13 cellular contexts compared by ENCODE assay signal in genomic region chr7:100098913-100099312, GRCh38. TPM values are rescaled to one million over a fixed set of nuclear protein-coding genes. Genes with fewer than 3 reads are reported as not detected.
DNase-seq lines count a peak whose midpoint lies in the region; ATAC-seq, FAIRE-seq and TF ChIP-seq lines count a peak whose summit lies in the region.
"Had no signal": no experiment of that assay in that cellular context is flagged by ENCODE, and none has a peak within 500 bp of the region (broad histone marks: within the 10 kb centered on the region; RNA-seq: fewer than 3 reads in every experiment).

No MANE protein-coding gene starts in this region.

- H3K4me1 Mint-ChIP-seq in CD4-positive, CD25-positive, alpha-beta regulatory T cell = peaks cover 0 to 55% (median 26%) of the 10 kb centered on the region in 4 donors
- H3K4me1 Mint-ChIP-seq in HFFc6 (ENCODE audit: low read depth) (peaks cover 51% of the 10 kb centered on the region), nephron progenitor cell (peaks cover 64% of the 10 kb centered on the region)

- no peak for FAIRE-seq in K562 (lab: Jason Lieb, UNC)

- no peak for TF ChIP-seq EP300 in K562 (IDR thresholded peaks at IDR 0.05; ENCODE audit: low read length)

- H3K27me3 Mint-ChIP-seq in CD4-positive, CD25-positive, alpha-beta regulatory T cell = peaks cover 15% of the 10 kb centered on the region
- H3K27me3 Mint-ChIP-seq in HFFc6 (ENCODE audit: insufficient read depth) (peaks cover 2% of the 10 kb centered on the region), nephron progenitor cell (ENCODE audit: low read depth, poor library complexity) (peaks cover 10% of the 10 kb centered on the region)

- peak overlapping the region; percentile 73 to 99 (median 95) for H3K4me3 Mint-ChIP-seq in CD4-positive, CD25-positive, alpha-beta regulatory T cell
- H3K4me3 Mint-ChIP-seq in HFFc6 (peak overlapping the region; percentile 90), nephron progenitor cell (peak overlapping the region; percentile 97)

- H3K9me1 ChIP-seq in K562 (ENCODE audit: control insufficient read depth, insufficient read depth, low read length) = peaks cover 3% of the 10 kb centered on the region

- no peak for ATAC-seq in CD4-positive, CD25-positive, alpha-beta regulatory T cell (ENCODE audit: low read depth in 2 of 2)
- ATAC-seq in K562 (no peak), HG02885 (IDR thresholded peaks at IDR 0.05; ENCODE audit: poor library complexity, unreplicated experiment) (no peak)

- H3K9me3 Mint-ChIP-seq in CD4-positive, CD25-positive, alpha-beta regulatory T cell = peaks cover 0 to 2% (median 0%) of the 10 kb centered on the region in 7 donors
- no peaks in the 10 kb centered on the region for H3K9me3 Mint-ChIP-seq in HFFc6
- H3K9me3 Mint-ChIP-seq in nephron progenitor cell = no peaks in the 10 kb centered on the region

- CTCF ChIA-PET in K562 (lab: Yijun Ruan, JAX; ENCODE audit: low intra/inter-chr PET ratio) = no interaction called here

- peaks cover 40% of the 10 kb centered on the region for H3K36me3 Mint-ChIP-seq in CD4-positive, CD25-positive, alpha-beta regulatory T cell
- H3K36me3 Mint-ChIP-seq in HFFc6 (ENCODE audit: low read depth) (peaks cover 58% of the 10 kb centered on the region), nephron progenitor cell (ENCODE audit: low read depth) (peaks cover 68% of the 10 kb centered on the region)

- H4K20me1 ChIP-seq in K562 (replicated peaks; ENCODE audit: control insufficient read depth, insufficient read depth, low read length) = peaks cover 40% of the 10 kb centered on the region

- H3K9me3 ChIP-seq in CD4-positive, CD25-positive, alpha-beta regulatory T cell (ENCODE audit: control insufficient read depth in 2 of 2, low read length in 2 of 2) = no peaks in the 10 kb centered on the region
- no peaks in the 10 kb centered on the region for H3K9me3 ChIP-seq in K562 (replicated peaks; ENCODE audit: control insufficient read depth, insufficient read depth, low read depth, low read length)
- H3K9me3 ChIP-seq: sigmoid colon had no signal

- H3K27me3 ChIP-seq in CD4-positive, CD25-positive, alpha-beta regulatory T cell (ENCODE audit: control insufficient read depth, insufficient read depth, low read length) = no peaks in the 10 kb centered on the region
- no peaks in the 10 kb centered on the region for H3K27me3 ChIP-seq in K562 (ENCODE audit: control insufficient read depth in 2 of 2, insufficient read depth in 2 of 2, low read length in 2 of 2)
- H3K27me3 ChIP-seq: sigmoid colon had no signal

- POLR2A ChIA-PET in K562 (lab: Yijun Ruan, JAX) = interaction anchor here (1.1 to 4.6 kb wide), 3 partner anchors 9 to 18 kb away, joined by 4 to 115 read pairs (median 4); partner anchors contain the start of gene COPS6

- TF ChIP-seq RAD21 in K562 (CRISPR knock-in tag; conservative IDR thresholded peaks at IDR 0.05 in 1 of 2, IDR thresholded peaks at IDR 0.05 in 1 of 2) = no peak

- in situ Hi-C loops in K562 (cut with MboI) = no loop called here

- intact Hi-C loops in K562 (cut with micrococcal nuclease) = no loop called here

- TF ChIP-seq CTCF in HFFc6 (IDR thresholded peaks at IDR 0.05) (no peak), K562 (IDR thresholded peaks at IDR 0.05 in 2 of 3, conservative IDR thresholded peaks at IDR 0.05 in 1 of 3; ENCODE audit: insufficient read depth in 2 of 3, low read depth in 1 of 3, low read length in 3 of 3) (no peak), nephron progenitor cell (IDR thresholded peaks at IDR 0.05) (no peak)

- no peak overlapping the region for H3K4me2 ChIP-seq in K562 (ENCODE audit: insufficient read depth, low read length)

- H3K4me1 ChIP-seq in CD4-positive, CD25-positive, alpha-beta regulatory T cell (ENCODE audit: control insufficient read depth, insufficient read depth, low read length, poor library complexity, severe bottlenecking) = peaks cover 29% of the 10 kb centered on the region
- peaks cover 9 to 41% of the 10 kb centered on the region in 2 experiments; a peak in 4 of 5 replicates for H3K4me1 ChIP-seq in K562 (replicated peaks in 1 of 2; ENCODE audit: control insufficient read depth in 2 of 2, insufficient read depth in 2 of 2, low read length in 2 of 2)

- peak overlapping the region in 1 of 2 experiments; percentile 7; a peak in 1 of 4 replicates for H3K9ac ChIP-seq in K562 (ENCODE audit: insufficient read depth in 1 of 2, low read depth in 2 of 2, low read length in 2 of 2)

- no peak overlapping the region for H3K27ac ChIP-seq in CD4-positive, CD25-positive, alpha-beta regulatory T cell (ENCODE audit: insufficient read depth, low read length, poor library complexity, severe bottlenecking)
- no peak overlapping the region for H3K27ac ChIP-seq in K562 (ENCODE audit: extremely low read depth, low read depth, low read length)

- 94% methylated on average over 10 of the region's 10 CpGs for WGBS in K562 (ENCODE audit: insufficient coverage, low coverage, missing lambda C conversion rate)

- H3K79me2 ChIP-seq in K562 (ENCODE audit: control insufficient read depth, insufficient read depth, low read length) = peaks cover 60% of the 10 kb centered on the region

- H3K36me3 ChIP-seq in CD4-positive, CD25-positive, alpha-beta regulatory T cell (ENCODE audit: control insufficient read depth, insufficient read depth, low read length) = peaks cover 52% of the 10 kb centered on the region
- H3K36me3 ChIP-seq in K562 (ENCODE audit: control insufficient read depth, insufficient read depth, low read length) = peaks cover 74% of the 10 kb centered on the region

- TSS peak; percentile 39 for BruUV-seq in K562 (replicated peaks; lab: Mats Ljungman, UMichigan)

- H3K27ac Mint-ChIP-seq in CD4-positive, CD25-positive, alpha-beta regulatory T cell = peak overlapping the region; percentile 93 to 97 (median 94)
- H3K27ac Mint-ChIP-seq in HFFc6 (peak overlapping the region; percentile 64), nephron progenitor cell (peak overlapping the region; percentile 98)

- no peak overlapping the region for H2AFZ ChIP-seq in K562 (ENCODE audit: low read depth, low read length)

- no peak overlapping the region for H3K4me3 ChIP-seq in CD4-positive, CD25-positive, alpha-beta regulatory T cell (ENCODE audit: low read depth, low read length)
- H3K4me3 ChIP-seq in K562 = no peak overlapping the region

- no peak for TF ChIP-seq POLR2A in K562 (conservative IDR thresholded peaks at IDR 0.05)

- DNase-seq in CD4-positive, CD25-positive, alpha-beta regulatory T cell = no peak
- DNase-seq in HFFc6 = no peak
- DNase-seq in K562 (ENCODE audit: extremely low read depth in 1 of 4, low spot score in 3 of 4) = no peak
- no peak for DNase-seq in nephron progenitor cell
- no peak for DNase-seq in medulla oblongata (ENCODE audit: extremely low spot score)
- DNase-seq in NCI-H2196 (lab: John Stamatoyannopoulos, UW; ENCODE audit: unreplicated experiment) = no peak
- DNase-seq in HuH-7 (ENCODE audit: low spot score) = no peak
- DNase-seq: activated CD4-positive, alpha-beta T cell treated with anti-CD3 and anti-CD28 coated beads for 4 hours; DMS79; KBM-7; NCI-H2227 treated with DMSO at 0.1 percent for 48 hours; sigmoid colon had no signal

RNA-seq across cellular contexts. Expression of gene MCM7, which starts 2.3 kb away (rescaled TPM):
- 82.0 TPM for total RNA-seq in CD4-positive, CD25-positive, alpha-beta regulatory T cell
- 10 to 100 TPM; 31.2 to 45.2 (median 35.8) TPM for polyA plus RNA-seq in CD4-positive, CD25-positive, alpha-beta regulatory T cell
- 100 to 1,000 TPM in 5 of 6 experiments, 10 to 100 TPM in 1; 70.9 to 139 (median 124) TPM for total RNA-seq in HFFc6 (2021; fragmentation: NEBNext Ultra II Directional; extraction: Animal tissue kit (Norgen Biotek cat#: 25700))
- total RNA-seq in K562 (2011; cell fraction: chromatin; rRNA removed; ENCODE audit: low replicate concordance) = 414 and 758 TPM in 2 replicates
- total RNA-seq in K562 (2011; cell fraction: nucleolus; rRNA removed) = 463 and 497 TPM in 2 replicates
- total RNA-seq in K562 (2011; cell fraction: nucleoplasm; rRNA removed) = 263 and 349 TPM in 2 replicates
- total RNA-seq in K562 (2014; rRNA removed) (560 and 610 TPM in 2 replicates), K562 (2014; rRNA removed; fragmentation: Illumina TruSeq; extraction: Trizol) (303 and 336 TPM in 2 replicates), K562 (2015; rRNA removed; fragmentation: Illumina TruSeq; extraction: Trizol) (408 and 410 TPM in 2 replicates), K562 (2021) (588 and 616 TPM in 2 replicates)
- polyA plus RNA-seq in K562 (2011; rRNA removed) (304 and 329 TPM in 2 replicates), K562 (2014; fragmentation: Illumina TruSeq; extraction: Trizol) (437 and 491 TPM in 2 replicates), K562 (2014; fragmentation: Nextera tagmentation; extraction: Ambion mirVana) (100 to 1,000 TPM; 407 to 856 TPM), K562 (2014; rRNA removed) (488 and 513 TPM in 2 replicates)
- polyA plus RNA-seq in K562 (2011; cell fraction: cytosol; rRNA removed) = 333 and 730 TPM in 2 replicates
- polyA plus RNA-seq in K562 (2011; cell fraction: nucleus; rRNA removed) = 657 and 888 TPM in 2 replicates
- polyA plus RNA-seq in K562 (2012) = 488 and 498 TPM in 2 replicates
- polyA minus RNA-seq in K562 (2011; rRNA and poly(A)+ RNA removed) = 295 and 393 TPM in 2 replicates
- polyA minus RNA-seq in K562 (2011; cell fraction: cytosol; rRNA and poly(A)+ RNA removed) = 320 and 399 TPM in 2 replicates
- polyA minus RNA-seq in K562 (2011; cell fraction: nucleus; rRNA and poly(A)+ RNA removed) = 299 and 305 TPM in 2 replicates

RNA-seq across cellular contexts. Expression of gene AP4M1, which starts 2.5 kb away (rescaled TPM):
- total RNA-seq in CD4-positive, CD25-positive, alpha-beta regulatory T cell = 5.6 TPM
- polyA plus RNA-seq in CD4-positive, CD25-positive, alpha-beta regulatory T cell = 1 to 10 TPM; 2.6 to 6.4 (median 4.3) TPM
- total RNA-seq in HFFc6 (2021; fragmentation: NEBNext Ultra II Directional; extraction: Animal tissue kit (Norgen Biotek cat#: 25700)) = 10 to 100 TPM; 20.2 to 24.5 (median 21.9) TPM
- 35.5 and 59.8 TPM in 2 replicates for total RNA-seq in K562 (2011; cell fraction: chromatin; rRNA removed; ENCODE audit: low replicate concordance)
- 50.4 and 51.6 TPM in 2 replicates for total RNA-seq in K562 (2011; cell fraction: nucleolus; rRNA removed)
- total RNA-seq in K562 (2011; cell fraction: nucleoplasm; rRNA removed) = 26.7 and 40.9 TPM in 2 replicates
- total RNA-seq in K562 (2014; rRNA removed) = 17.4 and 30.9 TPM in 2 replicates
- total RNA-seq in K562 (2014; rRNA removed; fragmentation: Illumina TruSeq; extraction: Trizol) = 11.0 and 12.2 TPM in 2 replicates
- 11.9 and 13.5 TPM in 2 replicates for total RNA-seq in K562 (2015; rRNA removed; fragmentation: Illumina TruSeq; extraction: Trizol)
- 21.8 and 25.2 TPM in 2 replicates for total RNA-seq in K562 (2021)
- polyA plus RNA-seq in K562 (2011; rRNA removed) = 12.7 and 14.1 TPM in 2 replicates
- 14.1 and 21.2 TPM in 2 replicates for polyA plus RNA-seq in K562 (2011; cell fraction: cytosol; rRNA removed)
- 41.5 and 49.3 TPM in 2 replicates for polyA plus RNA-seq in K562 (2011; cell fraction: nucleus; rRNA removed)
- polyA plus RNA-seq in K562 (2012) = 15.8 and 27.8 TPM in 2 replicates
- 16.4 and 18.0 TPM in 2 replicates for polyA plus RNA-seq in K562 (2014; fragmentation: Illumina TruSeq; extraction: Trizol)
- polyA plus RNA-seq in K562 (2014; fragmentation: Nextera tagmentation; extraction: Ambion mirVana) = 1 to 10 TPM; 1.3 to 3.6 TPM
- polyA plus RNA-seq in K562 (2014; rRNA removed) = 15.6 and 19.6 TPM in 2 replicates
- 10.9 and 15.8 TPM in 2 replicates for polyA minus RNA-seq in K562 (2011; rRNA and poly(A)+ RNA removed)
- polyA minus RNA-seq in K562 (2011; cell fraction: cytosol; rRNA and poly(A)+ RNA removed) = 9.1 and 11.9 TPM in 2 replicates
- polyA minus RNA-seq in K562 (2011; cell fraction: nucleus; rRNA and poly(A)+ RNA removed) = 12.1 and 17.2 TPM in 2 replicates

RNA-seq across cellular contexts. Expression of gene COPS6, which starts 10.1 kb away (rescaled TPM):
- total RNA-seq in CD4-positive, CD25-positive, alpha-beta regulatory T cell = 74.4 TPM
- 100 to 1,000 TPM; 123 to 180 (median 144) TPM for polyA plus RNA-seq in CD4-positive, CD25-positive, alpha-beta regulatory T cell
- 100 to 1,000 TPM; 253 to 334 (median 302) TPM for total RNA-seq in HFFc6 (2021; fragmentation: NEBNext Ultra II Directional; extraction: Animal tissue kit (Norgen Biotek cat#: 25700))
- total RNA-seq in K562 (2011; cell fraction: chromatin; rRNA removed; ENCODE audit: low replicate concordance) = 151 and 243 TPM in 2 replicates
- total RNA-seq in K562 (2011; cell fraction: nucleolus; rRNA removed) = 132 and 134 TPM in 2 replicates
- 123 and 134 TPM in 2 replicates for total RNA-seq in K562 (2011; cell fraction: nucleoplasm; rRNA removed)
- total RNA-seq in K562 (2014; rRNA removed) (102 and 119 TPM in 2 replicates), K562 (2014; rRNA removed; fragmentation: Illumina TruSeq; extraction: Trizol) (56.4 and 64.2 TPM in 2 replicates), K562 (2015; rRNA removed; fragmentation: Illumina TruSeq; extraction: Trizol) (60.1 and 63.0 TPM in 2 replicates), K562 (2021) (168 TPM in 2 replicates)
- polyA plus RNA-seq in K562 (2011; rRNA removed) (142 and 202 TPM in 2 replicates), K562 (2014; fragmentation: Illumina TruSeq; extraction: Trizol) (176 and 194 TPM in 2 replicates), K562 (2014; fragmentation: Nextera tagmentation; extraction: Ambion mirVana) (100 to 1,000 TPM; 160 to 331 TPM), K562 (2014; rRNA removed) (212 and 232 TPM in 2 replicates)
- 161 and 249 TPM in 2 replicates for polyA plus RNA-seq in K562 (2011; cell fraction: cytosol; rRNA removed)
- polyA plus RNA-seq in K562 (2011; cell fraction: nucleus; rRNA removed) = 125 and 159 TPM in 2 replicates
- 160 and 243 TPM in 2 replicates for polyA plus RNA-seq in K562 (2012)
- 82.3 and 172 TPM in 2 replicates for polyA minus RNA-seq in K562 (2011; rRNA and poly(A)+ RNA removed)
- 57.4 and 102 TPM in 2 replicates for polyA minus RNA-seq in K562 (2011; cell fraction: cytosol; rRNA and poly(A)+ RNA removed)
- 37.4 and 39.0 TPM in 2 replicates for polyA minus RNA-seq in K562 (2011; cell fraction: nucleus; rRNA and poly(A)+ RNA removed)

RNA-seq across cellular contexts. Expression of gene ZNF3, which starts 17.4 kb away (rescaled TPM):
- 29.2 TPM for total RNA-seq in CD4-positive, CD25-positive, alpha-beta regulatory T cell
- polyA plus RNA-seq in CD4-positive, CD25-positive, alpha-beta regulatory T cell = 10 to 100 TPM; 13.4 to 27.6 (median 20.7) TPM
- 10 to 100 TPM; 16.5 to 19.4 (median 18.3) TPM for total RNA-seq in HFFc6 (2021; fragmentation: NEBNext Ultra II Directional; extraction: Animal tissue kit (Norgen Biotek cat#: 25700))
- total RNA-seq in K562 (2011; cell fraction: chromatin; rRNA removed; ENCODE audit: low replicate concordance) = 153 and 214 TPM in 2 replicates
- total RNA-seq in K562 (2011; cell fraction: nucleolus; rRNA removed) = 103 and 125 TPM in 2 replicates
- total RNA-seq in K562 (2011; cell fraction: nucleoplasm; rRNA removed) = 119 and 140 TPM in 2 replicates
- total RNA-seq in K562 (2014; rRNA removed) (33.6 and 35.6 TPM in 2 replicates), K562 (2014; rRNA removed; fragmentation: Illumina TruSeq; extraction: Trizol) (55.6 and 64.4 TPM in 2 replicates), K562 (2015; rRNA removed; fragmentation: Illumina TruSeq; extraction: Trizol) (61.6 and 64.9 TPM in 2 replicates), K562 (2021) (46.7 and 48.5 TPM in 2 replicates)
- polyA plus RNA-seq in K562 (2011; rRNA removed) (44.8 and 52.3 TPM in 2 replicates), K562 (2014; fragmentation: Illumina TruSeq; extraction: Trizol) (58.4 and 58.7 TPM in 2 replicates), K562 (2014; fragmentation: Nextera tagmentation; extraction: Ambion mirVana) (10 to 100 TPM; 30.0 to 51.5 TPM), K562 (2014; rRNA removed) (39.6 and 45.8 TPM in 2 replicates)
- 20.8 and 27.2 TPM in 2 replicates for polyA plus RNA-seq in K562 (2011; cell fraction: cytosol; rRNA removed)
- 85.4 and 103 TPM in 2 replicates for polyA plus RNA-seq in K562 (2011; cell fraction: nucleus; rRNA removed)
- 30.1 and 31.6 TPM in 2 replicates for polyA plus RNA-seq in K562 (2012)
- polyA minus RNA-seq in K562 (2011; rRNA and poly(A)+ RNA removed) = 55.6 and 57.4 TPM in 2 replicates
- 10.5 and 15.3 TPM in 2 replicates for polyA minus RNA-seq in K562 (2011; cell fraction: cytosol; rRNA and poly(A)+ RNA removed)
- 33.7 and 50.5 TPM in 2 replicates for polyA minus RNA-seq in K562 (2011; cell fraction: nucleus; rRNA and poly(A)+ RNA removed)

RNA-seq across cellular contexts. Expression of gene TAF6, which starts 20.2 kb away (rescaled TPM):
- 47.1 TPM for total RNA-seq in CD4-positive, CD25-positive, alpha-beta regulatory T cell
- polyA plus RNA-seq in CD4-positive, CD25-positive, alpha-beta regulatory T cell = 10 to 100 TPM; 17.9 to 24.5 (median 21.9) TPM
- 10 to 100 TPM; 66.4 to 78.6 (median 77.4) TPM for total RNA-seq in HFFc6 (2021; fragmentation: NEBNext Ultra II Directional; extraction: Animal tissue kit (Norgen Biotek cat#: 25700))
- 80.0 and 157 TPM in 2 replicates for total RNA-seq in K562 (2011; cell fraction: chromatin; rRNA removed; ENCODE audit: low replicate concordance)
- 79.9 and 81.2 TPM in 2 replicates for total RNA-seq in K562 (2011; cell fraction: nucleolus; rRNA removed)
- 59.5 and 72.2 TPM in 2 replicates for total RNA-seq in K562 (2011; cell fraction: nucleoplasm; rRNA removed)
- total RNA-seq in K562 (2014; rRNA removed) (21.3 and 36.4 TPM in 2 replicates), K562 (2014; rRNA removed; fragmentation: Illumina TruSeq; extraction: Trizol) (16.1 and 22.2 TPM in 2 replicates), K562 (2015; rRNA removed; fragmentation: Illumina TruSeq; extraction: Trizol) (17.9 and 21.5 TPM in 2 replicates), K562 (2021) (74.2 and 78.7 TPM in 2 replicates)
- polyA plus RNA-seq in K562 (2011; rRNA removed) (12.3 and 21.4 TPM in 2 replicates), K562 (2014; fragmentation: Illumina TruSeq; extraction: Trizol) (59.4 and 68.1 TPM in 2 replicates), K562 (2014; fragmentation: Nextera tagmentation; extraction: Ambion mirVana) (under 1 TPM; 0.78 to 0.83 TPM), K562 (2014; rRNA removed) (33.1 and 43.1 TPM in 2 replicates)
- 9.2 and 16.8 TPM in 2 replicates for polyA plus RNA-seq in K562 (2011; cell fraction: cytosol; rRNA removed)
- polyA plus RNA-seq in K562 (2011; cell fraction: nucleus; rRNA removed) = 43.8 and 63.6 TPM in 2 replicates
- polyA plus RNA-seq in K562 (2012) = 63.2 and 72.6 TPM in 2 replicates
- polyA minus RNA-seq in K562 (2011; rRNA and poly(A)+ RNA removed) = 12.3 and 15.9 TPM in 2 replicates
- 23.7 and 37.7 TPM in 2 replicates for polyA minus RNA-seq in K562 (2011; cell fraction: cytosol; rRNA and poly(A)+ RNA removed)
- 15.6 and 19.7 TPM in 2 replicates for polyA minus RNA-seq in K562 (2011; cell fraction: nucleus; rRNA and poly(A)+ RNA removed)
